In genomic region chr19:45677351-45678230, GRCh38 we compare ENCODE assay signal across 8 cellular contexts. TPM values are rescaled to one million over a fixed set of nuclear protein-coding genes. Genes with fewer than 3 reads are reported as not detected.
DNase-seq lines count a peak whose midpoint lies in the region; ATAC-seq and TF ChIP-seq lines count a peak whose summit lies in the region.

No MANE protein-coding gene starts in this region.

- H3K27me3 ChIP-seq in MG63 (peaks cover 5% of the 10 kb centered on the region; the same call in 1 of the 2 replicates), mammary epithelial cell (ENCODE audit: insufficient read depth, low read length) (no peaks in the 10 kb centered on the region)

- H3K36me3 ChIP-seq in MG63 (no peaks in the 10 kb centered on the region), mammary epithelial cell (ENCODE audit: insufficient read depth, low read length) (no peaks in the 10 kb centered on the region)

- H3K9ac ChIP-seq in mammary epithelial cell (ENCODE audit: insufficient read depth, low read length), result no peak overlapping the region

- no peaks in the 10 kb centered on the region for H4K20me1 ChIP-seq in mammary epithelial cell (ENCODE audit: insufficient read depth, low read length)

- peak overlapping the region; percentile 62 for H3K4me2 ChIP-seq in mammary epithelial cell (ENCODE audit: insufficient read depth, low read depth, low read length)

- TF ChIP-seq CTCF in GM12865 (IDR thresholded peaks at IDR 0.05; ENCODE audit: insufficient read depth, low read depth, low read length, missing control alignments) (peak; percentile 11), mammary epithelial cell (conservative IDR thresholded peaks at IDR 0.05 in 1 of 2, IDR thresholded peaks at IDR 0.05 in 1 of 2; ENCODE audit: extremely low read depth in 1 of 2, insufficient read depth in 1 of 2, low read depth in 1 of 2, low read length in 2 of 2) (no peak)

- in situ Hi-C loops in mammary epithelial cell (cut with MboI; ENCODE audit: low sequenced_read_pairs in 2 of 2), result no loop called here

- 7% methylated on average over 9 of the region's 49 CpGs for WGBS in mammary epithelial cell (ENCODE audit: low coverage, missing lambda C conversion rate)

- ATAC-seq in HG03520 (IDR thresholded peaks at IDR 0.05; ENCODE audit: unreplicated experiment) (no peak), HG03571 (IDR thresholded peaks at IDR 0.05; ENCODE audit: unreplicated experiment) (no peak)

- H3K4me1 ChIP-seq in mammary epithelial cell (ENCODE audit: insufficient read depth, low read length), result peaks cover 17% of the 10 kb centered on the region

- no peaks in the 10 kb centered on the region for H3K9me3 ChIP-seq in MG63
- H3K9me3 ChIP-seq in mammary epithelial cell (replicated peaks; ENCODE audit: insufficient read depth, low read length), result no peaks in the 10 kb centered on the region

- no peak overlapping the region for H3K27ac ChIP-seq in mammary epithelial cell (ENCODE audit: insufficient read depth, low read depth, low read length)

- H3K4me3 ChIP-seq in GM12865 (ENCODE audit: low read depth, low read length), result peak overlapping the region; percentile 34
- H3K4me3 ChIP-seq in MG63, result no peak overlapping the region
- H3K4me3 ChIP-seq in mammary epithelial cell (replicated peaks in 1 of 3; ENCODE audit: insufficient read depth in 1 of 3, low read depth in 2 of 3, low read length in 3 of 3), result peak overlapping the region in 2 of 3 experiments; percentile 13 to 32

- DNase-seq in GM12865 (ENCODE audit: low read depth), result peak; percentile 93
- peak; percentile 37 for DNase-seq in MG63
- peak; percentile 64 for DNase-seq in activated CD4-positive, CD25-positive, alpha-beta regulatory T cell treated with anti-CD3 and anti-CD28 coated beads, Interleukin-2, amount 50 U/mL, for 16 hours (ENCODE audit: low read depth, low spot score)
- peak; percentile 63 for DNase-seq in mammary epithelial cell
- DNase-seq in inferior parietal cortex (ENCODE audit: extremely low spot score), result peak; percentile 16
- peak; percentile 94 for DNase-seq in stimulated activated CD4-positive, alpha-beta T cell treated with anti-CD3 and anti-CD28 coated beads, Interleukin-15, amount 100 ng/mL, for 24 hours

- H3K79me2 ChIP-seq in mammary epithelial cell (ENCODE audit: insufficient read depth, low read length), result no peaks in the 10 kb centered on the region

- dilution Hi-C loops in mammary epithelial cell (cut with HindIII; ENCODE audit: low sequenced_read_pairs), result no loop called here

- BruUV-seq in mammary epithelial cell (replicated peaks; lab: Mats Ljungman, UMichigan), result no TSS peak

- CTCF ChIA-PET in mammary epithelial cell (lab: Charles Lee; ENCODE audit: low non-redundant PET), result interaction anchor here (0.5 kb wide), 1 partner anchor 393 kb away, joined by 5 read pairs; no protein-coding TSS in a partner anchor

- H2AFZ ChIP-seq in mammary epithelial cell (ENCODE audit: low read depth, low read length), result peak overlapping the region; percentile 91

- intact Hi-C loops in mammary epithelial cell (cut with micrococcal nuclease), result no loop called here

RNA-seq across cellular contexts. Expression of gene GIPR, which starts 9.6 kb away (rescaled TPM):
- total RNA-seq in MG63 (2014; rRNA removed; shearing (Covaris generic); ENCODE audit: low replicate concordance), result not detected in 2 replicates
- 1 to 10 TPM; 1.3 to 1.4 TPM for total RNA-seq in mammary epithelial cell
- 0.60 TPM for polyA plus RNA-seq in mammary epithelial cell
- polyA minus RNA-seq in mammary epithelial cell, result 9.4 TPM

RNA-seq across cellular contexts. Expression of gene SNRPD2, which starts 14.2 kb away (rescaled TPM):
- total RNA-seq in MG63 (2014; rRNA removed; shearing (Covaris generic); ENCODE audit: low replicate concordance), result 488 and 700 TPM in 2 replicates
- 100 to 1,000 TPM; 136 to 412 TPM for total RNA-seq in mammary epithelial cell
- polyA plus RNA-seq in mammary epithelial cell, result 618 TPM
- polyA minus RNA-seq in mammary epithelial cell, result 223 TPM

RNA-seq across cellular contexts. Expression of gene QPCTL, which starts 14.9 kb away (rescaled TPM):
- total RNA-seq in MG63 (2014; rRNA removed; shearing (Covaris generic); ENCODE audit: low replicate concordance), result 19.7 and 37.9 TPM in 2 replicates
- total RNA-seq in mammary epithelial cell, result 10 to 100 TPM; 22.5 to 22.6 TPM
- 12.1 TPM for polyA plus RNA-seq in mammary epithelial cell
- 25.5 TPM for polyA minus RNA-seq in mammary epithelial cell

RNA-seq across cellular contexts. Expression of gene EML2, which starts 38.4 kb away (rescaled TPM):
- total RNA-seq in MG63 (2014; rRNA removed; shearing (Covaris generic); ENCODE audit: low replicate concordance), result 10.9 and 22.0 TPM in 2 replicates
- 10 to 100 TPM; 55.8 to 98.2 TPM for total RNA-seq in mammary epithelial cell
- polyA plus RNA-seq in mammary epithelial cell, result 35.4 TPM
- polyA minus RNA-seq in mammary epithelial cell, result 63.1 TPM

RNA-seq across cellular contexts. Expression of gene FBXO46, which starts 53.1 kb away (rescaled TPM):
- total RNA-seq in MG63 (2014; rRNA removed; shearing (Covaris generic); ENCODE audit: low replicate concordance), result 4.3 and 12.3 TPM in 2 replicates
- 10 to 100 TPM in 1 of 2 donors, 1 to 10 TPM in 1; 9.5 to 19.5 TPM for total RNA-seq in mammary epithelial cell
- polyA plus RNA-seq in mammary epithelial cell, result 3.6 TPM
- 3.5 TPM for polyA minus RNA-seq in mammary epithelial cell

Comparison
In these comparisons a context has a peak if more than half of its experiments do, and no peak if none do; other contexts are left out.
1. DNase-seq: peak in every context shown above with its lines; median percentile 94 in stimulated activated CD4-positive, alpha-beta T cell treated with anti-CD3 and anti-CD28 coated beads, Interleukin-15, amount 100 ng/mL, for 24 hours; 93 in GM12865; 64 in activated CD4-positive, CD25-positive, alpha-beta regulatory T cell treated with anti-CD3 and anti-CD28 coated beads, Interleukin-2, amount 50 U/mL, for 16 hours; 63 in mammary epithelial cell; 37 in MG63; 16 in inferior parietal cortex.